19 cellular contexts compared by ENCODE assay signal in the genomic region with DNA sequence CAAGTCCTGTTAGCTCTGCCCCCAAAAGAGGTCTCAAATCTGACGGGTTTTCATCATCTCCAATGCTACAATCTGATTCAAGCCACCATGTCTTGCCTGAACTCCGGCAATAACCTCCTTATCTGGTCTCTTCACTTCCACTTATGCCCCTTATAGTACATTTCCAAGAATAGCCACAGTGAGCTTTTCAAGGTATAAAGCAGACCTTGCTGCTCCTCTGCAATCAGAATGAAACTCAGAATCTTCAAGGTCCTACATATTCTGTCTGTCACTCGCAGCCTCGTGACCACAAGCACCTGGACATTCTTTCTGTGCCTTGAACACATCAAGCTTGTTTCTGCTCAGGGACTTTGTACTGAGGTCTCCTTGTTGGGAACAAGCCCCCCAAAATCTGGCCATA.
DNase-seq lines count a peak whose midpoint lies in the region; ATAC-seq and TF ChIP-seq lines count a peak whose summit lies in the region.
"Had no signal": no experiment of that assay in that cellular context is flagged by ENCODE, and none has a peak within 500 bp of the region (broad histone marks: within the 10 kb centered on the region; RNA-seq: fewer than 3 reads in every experiment).

No MANE protein-coding gene starts in this region.

- H3K4me3 ChIP-seq in left ventricle myocardium inferior = no peak overlapping the region
- H3K4me3 ChIP-seq in right cardiac atrium (ENCODE audit: low read length) = no peak overlapping the region
- no peak overlapping the region for H3K4me3 ChIP-seq in OCI-LY7 (ENCODE audit: low read depth, low read length, poor library complexity, severe bottlenecking)
- no peak overlapping the region for H3K4me3 ChIP-seq in right lobe of liver
- H3K4me3 ChIP-seq: GM23248 had no signal

- H3K4me2 ChIP-seq in OCI-LY7 (ENCODE audit: low read length) = no peak overlapping the region

- intact Hi-C loops in left ventricle myocardium inferior (cut with micrococcal nuclease) (no loop called here), right cardiac atrium (cut with DNase I) (loop anchor here in 1 of 4 donors (5.0 kb wide), 1 partner anchor 44 kb away; no protein-coding TSS in a partner anchor), OCI-LY7 (cut with micrococcal nuclease; ENCODE audit: unreplicated experiment) (no loop called here), right lobe of liver (cut with DNase I) (no loop called here)

- H3K36me3 ChIP-seq in left ventricle myocardium inferior (no peaks in the 10 kb centered on the region), OCI-LY7 (ENCODE audit: insufficient read depth, low read length) (no peaks in the 10 kb centered on the region), right lobe of liver (no peaks in the 10 kb centered on the region)
- H3K36me3 ChIP-seq: BE2C had no signal

- peaks cover under 1% of the 10 kb centered on the region for H3K9me3 Mint-ChIP-seq in activated naive CD8-positive, alpha-beta T cell treated with anti-CD3 and anti-CD28 coated beads, Interleukin-2, amount 10 ng/mL, durations not matched to agents 7 days and 5 days
- H3K9me3 Mint-ChIP-seq in stimulated activated naive CD8-positive, alpha-beta T cell treated with anti-CD3 and anti-CD28 coated beads, Interleukin-15, amount 100 ng/mL, for 72 hours = no peaks in the 10 kb centered on the region

- no peaks in the 10 kb centered on the region for H3K27me3 Mint-ChIP-seq in activated naive CD8-positive, alpha-beta T cell treated with anti-CD3 and anti-CD28 coated beads, Interleukin-2, amount 10 ng/mL, durations not matched to agents 7 days and 5 days
- no peaks in the 10 kb centered on the region for H3K27me3 Mint-ChIP-seq in stimulated activated naive CD8-positive, alpha-beta T cell treated with anti-CD3 and anti-CD28 coated beads, Interleukin-15, amount 100 ng/mL, for 72 hours

- no peak for TF ChIP-seq CTCF in left ventricle myocardium inferior (IDR thresholded peaks at IDR 0.05; ENCODE audit: borderline replicate concordance)
- no peak for TF ChIP-seq CTCF in OCI-LY7 (conservative IDR thresholded peaks at IDR 0.05; ENCODE audit: low read length)
- TF ChIP-seq CTCF in right lobe of liver (IDR thresholded peaks at IDR 0.05) = no peak

- no peaks in the 10 kb centered on the region for H3K27me3 ChIP-seq in left ventricle myocardium inferior (ENCODE audit: low read depth)
- no peaks in the 10 kb centered on the region for H3K27me3 ChIP-seq in right cardiac atrium (ENCODE audit: control insufficient read depth, insufficient read depth)
- no peaks in the 10 kb centered on the region for H3K27me3 ChIP-seq in right lobe of liver
- H3K27me3 ChIP-seq: BE2C had no signal

- peaks cover 54% of the 10 kb centered on the region for H3K4me1 ChIP-seq in left ventricle myocardium inferior
- H3K4me1 ChIP-seq in right cardiac atrium (ENCODE audit: control insufficient read depth, insufficient read depth, low read length) = peaks cover 2% of the 10 kb centered on the region
- H3K4me1 ChIP-seq in OCI-LY7 (ENCODE audit: insufficient read depth, low read length, poor library complexity, severe bottlenecking) = no peaks in the 10 kb centered on the region
- H3K4me1 ChIP-seq in right lobe of liver = peaks cover 0 to 7% (median 0%) of the 10 kb centered on the region in 4 donors

- H3K9me2 ChIP-seq in OCI-LY7 (ENCODE audit: insufficient read depth, low read length) = no peaks in the 10 kb centered on the region

- peaks cover 2% of the 10 kb centered on the region for H3K36me3 Mint-ChIP-seq in activated naive CD8-positive, alpha-beta T cell treated with anti-CD3 and anti-CD28 coated beads, Interleukin-2, amount 10 ng/mL, durations not matched to agents 7 days and 5 days
- H3K36me3 Mint-ChIP-seq: CD4-positive, alpha-beta memory T cell had no signal

- POLR2A ChIA-PET in activated naive CD8-positive, alpha-beta T cell treated with anti-CD3 and anti-CD28 coated beads, Interleukin-2, amount 10 ng/mL, durations not matched to agents 7 days and 5 days (lab: Charles Lee) = interaction anchor here (0.9 to 2.0 kb wide), 10 partner anchors 9 to 105 kb away, joined by 3 to 19 read pairs (median 4); no protein-coding TSS in a partner anchor
- POLR2A ChIA-PET in OCI-LY7 (lab: Charles Lee) = interaction anchor here (0.6 kb wide), 1 partner anchor 15 kb away, joined by 3 read pairs; no protein-coding TSS in a partner anchor

- no peak for DNase-seq in activated CD4-positive, CD25-positive, alpha-beta regulatory T cell (lab: John Stamatoyannopoulos, UW)
- no peak for DNase-seq in left ventricle myocardium inferior
- no peak for DNase-seq in right cardiac atrium
- no peak for DNase-seq in activated naive CD8-positive, alpha-beta T cell treated with anti-CD3 and anti-CD28 coated beads, Interleukin-2, amount 10 ng/mL, durations not matched to agents 7 days and 5 days
- DNase-seq in stimulated activated naive CD8-positive, alpha-beta T cell treated with anti-CD3 and anti-CD28 coated beads, Interleukin-15, amount 100 ng/mL, for 72 hours = no peak
- no peak for DNase-seq in OCI-LY7 (ENCODE audit: low spot score)
- no peak for DNase-seq in right lobe of liver
- DNase-seq: BE2C; CD4-positive, alpha-beta memory T cell; DMS79; GM23248; HCEC 1CT; NCI-H187; NCI-H226; NCI-H524 treated with DMSO at 0.1 percent for 48 hours had no signal

- CTCF ChIA-PET in OCI-LY7 (lab: Charles Lee; ENCODE audit: unreplicated experiment) = no interaction called here

- WGBS in right cardiac atrium = 64% methylated on average over 4 of the region's 4 CpGs
- WGBS in right lobe of liver (ENCODE audit: insufficient coverage, low coverage, low lambda C conversion rate, missing lambda C conversion rate) = 83% methylated on average over 4 of the region's 4 CpGs

- H3K9me3 ChIP-seq in left ventricle myocardium inferior (replicated peaks) (no peaks in the 10 kb centered on the region), right cardiac atrium (ENCODE audit: control insufficient read depth, low read length) (no peaks in the 10 kb centered on the region), OCI-LY7 (ENCODE audit: low read length) (no peaks in the 10 kb centered on the region), right lobe of liver (no peaks in the 10 kb centered on the region)
- H3K9me3 ChIP-seq: BE2C had no signal

- H3K27ac ChIP-seq in left ventricle myocardium inferior (replicated peaks) (peak overlapping the region; percentile 50), right cardiac atrium (ENCODE audit: low read length) (no peak overlapping the region), OCI-LY7 (ENCODE audit: low read depth, low read length, poor library complexity, severe bottlenecking) (no peak overlapping the region), right lobe of liver (no peak overlapping the region)
- H3K27ac ChIP-seq: 22Rv1, GM23248, HL-60 had no signal

- peak; percentile 41 to 58 for ATAC-seq in activated CD4-positive, CD25-positive, alpha-beta regulatory T cell treated with anti-CD3 and anti-CD28 coated beads, Interleukin-2, amount 50 U/mL, for 24 hours
- no peak for ATAC-seq in right cardiac atrium
- peak; percentile 94 for ATAC-seq in activated naive CD8-positive, alpha-beta T cell treated with anti-CD3 and anti-CD28 coated beads, Interleukin-2, amount 10 ng/mL, durations not matched to agents 7 days and 5 days (ENCODE audit: low read depth)
- peak; percentile 70 for ATAC-seq in stimulated activated naive CD8-positive, alpha-beta T cell treated with anti-CD3 and anti-CD28 coated beads, Interleukin-15, amount 100 ng/mL, for 72 hours
- ATAC-seq in right lobe of liver = no peak

- H2AFZ ChIP-seq in OCI-LY7 (ENCODE audit: low read length) = no peak overlapping the region
- H2AFZ ChIP-seq: GM23248 had no signal

- H3K4me1 Mint-ChIP-seq in activated naive CD8-positive, alpha-beta T cell treated with anti-CD3 and anti-CD28 coated beads, Interleukin-2, amount 10 ng/mL, durations not matched to agents 7 days and 5 days = peaks cover 61% of the 10 kb centered on the region
- peaks cover 47% of the 10 kb centered on the region for H3K4me1 Mint-ChIP-seq in stimulated activated naive CD8-positive, alpha-beta T cell treated with anti-CD3 and anti-CD28 coated beads, Interleukin-15, amount 100 ng/mL, for 72 hours

- H3K79me2 ChIP-seq in OCI-LY7 (ENCODE audit: insufficient read depth, low read depth, low read length) = no peaks in the 10 kb centered on the region

- H4K20me1 ChIP-seq in OCI-LY7 (ENCODE audit: insufficient read depth, low read length) = no peaks in the 10 kb centered on the region

- TF ChIP-seq POLR2A in right lobe of liver (IDR thresholded peaks at IDR 0.05) = no peak

- BruUV-seq in OCI-LY7 (replicated peaks; lab: Mats Ljungman, UMichigan) = no TSS peak

- peak overlapping the region; percentile 92 for H3K27ac Mint-ChIP-seq in activated naive CD8-positive, alpha-beta T cell treated with anti-CD3 and anti-CD28 coated beads, Interleukin-2, amount 10 ng/mL, durations not matched to agents 7 days and 5 days
- H3K27ac Mint-ChIP-seq in stimulated activated naive CD8-positive, alpha-beta T cell treated with anti-CD3 and anti-CD28 coated beads, Interleukin-15, amount 100 ng/mL, for 72 hours = peak overlapping the region; percentile 37 to 62
- H3K27ac Mint-ChIP-seq: IgD-negative memory B cell had no signal

- peak overlapping the region; percentile 69 for H3K4me3 Mint-ChIP-seq in activated naive CD8-positive, alpha-beta T cell treated with anti-CD3 and anti-CD28 coated beads, Interleukin-2, amount 10 ng/mL, durations not matched to agents 7 days and 5 days
- peak overlapping the region in 1 of 2 donors; percentile 3 for H3K4me3 Mint-ChIP-seq in stimulated activated naive CD8-positive, alpha-beta T cell treated with anti-CD3 and anti-CD28 coated beads, Interleukin-15, amount 100 ng/mL, for 72 hours
- H3K4me3 Mint-ChIP-seq: CD4-positive, alpha-beta memory T cell; IgD-negative memory B cell had no signal

Comparison
In these comparisons a context has a peak if more than half of its experiments do, and no peak if none do; other contexts are left out.
1. ATAC-seq: peak in activated CD4-positive, CD25-positive, alpha-beta regulatory T cell treated with anti-CD3 and anti-CD28 coated beads, Interleukin-2, amount 50 U/mL, for 24 hours (2 of 2), activated naive CD8-positive, alpha-beta T cell treated with anti-CD3 and anti-CD28 coated beads, Interleukin-2, amount 10 ng/mL, durations not matched to agents 7 days and 5 days (single experiment) and stimulated activated naive CD8-positive, alpha-beta T cell treated with anti-CD3 and anti-CD28 coated beads, Interleukin-15, amount 100 ng/mL, for 72 hours (single experiment); none in right cardiac atrium (0 of 2) and right lobe of liver (0 of 4).